ENCODE assay signal across 17 cellular contexts in genomic region chr4:15100994-15101695, GRCh38.
DNase-seq lines count a peak whose midpoint lies in the region; ATAC-seq, FAIRE-seq and TF ChIP-seq lines count a peak whose summit lies in the region.
"Had no signal": no experiment of that assay in that cellular context is flagged by ENCODE, and none has a peak within 500 bp of the region (broad histone marks: within the 10 kb centered on the region; RNA-seq: fewer than 3 reads in every experiment).

No MANE protein-coding gene starts in this region.

- no peaks in the 10 kb centered on the region for H3K27me3 ChIP-seq in bronchial epithelial cell (ENCODE audit: control insufficient read depth, insufficient read depth, low read length)
- H3K27me3 ChIP-seq in uterus = no peaks in the 10 kb centered on the region
- H3K27me3 ChIP-seq: BLaER1 had no signal

- no peak for TF ChIP-seq CTCF in bronchial epithelial cell (IDR thresholded peaks at IDR 0.05; ENCODE audit: insufficient read depth, low read length, severe bottlenecking)
- no peak for TF ChIP-seq CTCF in uterus (IDR thresholded peaks at IDR 0.05)

- H3K27ac ChIP-seq in substantia nigra (ENCODE audit: low read depth, low read length, poor library complexity, severe bottlenecking) (peak overlapping the region; percentile 81), uterus (no peak overlapping the region)
- H3K27ac ChIP-seq: BLaER1 had no signal

- TF ChIP-seq POLR2A in uterus (IDR thresholded peaks at IDR 0.05) = no peak

- H3K36me3 ChIP-seq in bronchial epithelial cell (ENCODE audit: control insufficient read depth, insufficient read depth, low read length) (no peaks in the 10 kb centered on the region), uterus (no peaks in the 10 kb centered on the region)
- H3K36me3 ChIP-seq: BLaER1 had no signal

- no peaks in the 10 kb centered on the region for H3K4me1 ChIP-seq in uterus
- H3K4me1 ChIP-seq: BLaER1 had no signal

- no peak overlapping the region for H3K4me3 ChIP-seq in bronchial epithelial cell (ENCODE audit: low read depth, low read length)
- no peak overlapping the region for H3K4me3 ChIP-seq in uterus
- H3K4me3 ChIP-seq: BLaER1, GM23338 had no signal

- peak; percentile 66 for FAIRE-seq in bronchial epithelial cell (lab: Jason Lieb, UNC)

- H3K9me3 ChIP-seq in uterus = no peaks in the 10 kb centered on the region

- DNase-seq in GM04503 (ENCODE audit: low read depth) = peak; percentile 16
- DNase-seq in bronchial epithelial cell (ENCODE audit: low read depth) = no peak
- DNase-seq in hippocampal formation (lab: John Stamatoyannopoulos, UW) = peak; percentile 53 to 58
- DNase-seq in substantia nigra (lab: John Stamatoyannopoulos, UW) = peak in 33 of 49 donors; percentile 2 to 64 (median 21)
- DNase-seq in uterus = no peak
- DNase-seq in HT-29 (ENCODE audit: low spot score) = no peak
- DNase-seq: activated CD4-positive, alpha-beta T cell treated with anti-CD3 and anti-CD28 coated beads, Interleukin-2, amount 10 ng/mL, durations not matched to agents 24 days and 14 days; activated CD8-positive, alpha-beta memory T cell treated with anti-CD3 and anti-CD28 coated beads, Interleukin-2, amount 50 U/mL, for 48 hours; DMS 273 treated with DMSO at 0.1 percent for 48 hours; NCI-H1092 treated with DMSO at 0.1 percent for 48 hours; NCI-H2171; NCI-H82; stimulated activated CD4-positive, alpha-beta T cell treated with anti-CD3 and anti-CD28 coated beads, Interleukin-2, amount 100 ng/mL, for 24 hours had no signal

- no peak for ATAC-seq in HG02840 (IDR thresholded peaks at IDR 0.05; ENCODE audit: low FRiP score, unreplicated experiment)
- ATAC-seq: GM23338, sciatic nerve had no signal

- intact Hi-C loops in uterus (cut with DNase I; ENCODE audit: low total_unique reads) = no loop called here

Comparison
In these comparisons a context has a peak if more than half of its experiments do, and no peak if none do; other contexts are left out.
1. DNase-seq: peak in GM04503 (single experiment), hippocampal formation (2 of 2) and substantia nigra (33 of 49); none in bronchial epithelial cell (single experiment), uterus (0 of 2) and HT-29 (single experiment).